Comparison of ENCODE assay signal across 11 cellular contexts in the genomic region with DNA sequence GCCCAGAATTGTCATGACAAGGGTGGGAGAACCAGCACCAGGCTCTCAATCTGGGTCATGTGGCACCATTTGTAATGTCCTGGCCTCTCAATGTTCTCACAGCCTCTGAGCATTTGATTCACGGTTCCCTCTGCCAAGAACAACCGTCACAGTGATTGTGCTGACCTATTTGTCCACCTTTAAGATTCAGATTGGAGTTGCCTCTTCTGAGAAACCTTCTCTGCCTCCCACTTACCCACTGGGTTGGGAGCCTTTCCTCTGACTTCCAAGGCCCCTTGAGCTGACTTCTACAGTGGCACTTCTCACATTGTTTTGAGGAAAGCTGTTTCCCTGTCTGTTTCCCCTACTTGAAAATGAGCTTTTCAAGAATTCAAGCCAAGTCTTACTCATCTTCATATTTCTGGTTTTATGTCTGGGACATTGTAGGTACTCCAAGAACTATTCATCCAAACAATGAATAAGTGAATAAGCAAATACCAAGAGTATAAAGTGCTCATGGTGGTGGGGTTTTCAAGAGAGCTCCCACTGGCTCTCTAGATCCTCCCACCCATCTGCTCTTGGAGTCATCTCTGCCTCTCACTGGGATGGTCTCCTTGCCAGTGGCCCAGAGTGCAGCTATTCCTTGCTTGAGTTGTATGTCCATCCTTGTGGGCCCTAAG.
A peak's percentile ranks its signal among the peaks of the same experiment; 100 is the strongest.
DNase-seq lines count a peak whose midpoint lies in the region; ATAC-seq and TF ChIP-seq lines count a peak whose summit lies in the region.
"Had no signal": no experiment of that assay in that cellular context is flagged by ENCODE, and none has a peak within 500 bp of the region (broad histone marks: within the 10 kb centered on the region; RNA-seq: fewer than 3 reads in every experiment).

No MANE protein-coding gene starts in this region.

- no peaks in the 10 kb centered on the region for H3K27me3 ChIP-seq in GM23248 (replicated peaks; ENCODE audit: insufficient read depth)
- H3K27me3 ChIP-seq in brain microvascular endothelial cell (replicated peaks), result no peaks in the 10 kb centered on the region
- H3K27me3 ChIP-seq in right atrium auricular region, result no peaks in the 10 kb centered on the region
- no peaks in the 10 kb centered on the region for H3K27me3 ChIP-seq in suprapubic skin

- H3F3A ChIP-seq in GM23248 (ENCODE audit: insufficient read depth), result peaks cover 68% of the 10 kb centered on the region

- H3K4me1 ChIP-seq in GM23248 (ENCODE audit: insufficient read depth) (peaks cover 69% of the 10 kb centered on the region), right atrium auricular region (peaks cover 0 to 61% of the 10 kb centered on the region in 2 donors), suprapubic skin (peaks cover 36% of the 10 kb centered on the region)

- H3K9me2 ChIP-seq in GM23248 (ENCODE audit: insufficient read depth), result no peaks in the 10 kb centered on the region

- H4K20me1 ChIP-seq in GM23248 (ENCODE audit: insufficient read depth), result no peaks in the 10 kb centered on the region

- WGBS in GM23248 (ENCODE audit: low coverage in 1 of 2, low lambda C conversion rate in 2 of 2, missing lambda C conversion rate in 2 of 2), 2 experiments, result 0 to 3% methylated on average over 2 of the region's 2 CpGs
- 39% methylated on average over 2 of the region's 2 CpGs for WGBS in suprapubic skin

- H3K9me3 ChIP-seq in GM23248 (ENCODE audit: low read depth) (no peaks in the 10 kb centered on the region), right atrium auricular region (no peaks in the 10 kb centered on the region), suprapubic skin (no peaks in the 10 kb centered on the region)

- peak overlapping the region; percentile 47 for H3K4me2 ChIP-seq in GM23248 (ENCODE audit: unreplicated experiment)

- TF ChIP-seq EP300 in suprapubic skin (IDR thresholded peaks at IDR 0.05), result no peak

- DNase-seq in GM23248 (peak; percentile 90), brain microvascular endothelial cell (peak; percentile 74), right atrium auricular region (ENCODE audit: low spot score) (peak; percentile 82), suprapubic skin (ENCODE audit: low spot score in 2 of 2) (no peak), occipital lobe (lab: John Stamatoyannopoulos, UW) (no peak)
- DNase-seq: cortex of kidney; NCI-H2227 treated with DMSO at 0.1 percent for 48 hours; stimulated activated CD4-positive, alpha-beta T cell treated with anti-CD3 and anti-CD28 coated beads, Interleukin-4, amount 100 ng/mL, for 24 hours had no signal

- ATAC-seq in HG02571 (IDR thresholded peaks at IDR 0.05; ENCODE audit: unreplicated experiment) (no peak), GM18517 (IDR thresholded peaks at IDR 0.05; ENCODE audit: unreplicated experiment) (no peak), HG03520 (IDR thresholded peaks at IDR 0.05; ENCODE audit: unreplicated experiment) (no peak)

- no peak overlapping the region for H2AFZ ChIP-seq in GM23248

- TF ChIP-seq POLR2A in suprapubic skin (IDR thresholded peaks at IDR 0.05), result no peak

- no peaks in the 10 kb centered on the region for H3K79me2 ChIP-seq in GM23248 (ENCODE audit: insufficient read depth)

- peak overlapping the region; percentile 82 for H3K27ac ChIP-seq in GM23248
- peak overlapping the region; percentile 55 for H3K27ac ChIP-seq in brain microvascular endothelial cell
- peak overlapping the region; percentile 49 to 65 for H3K27ac ChIP-seq in right atrium auricular region
- H3K27ac ChIP-seq in suprapubic skin, result peak overlapping the region; percentile 60

- in situ Hi-C loops in GM23248 (cut with MboI), result no loop called here
- in situ Hi-C loops in brain microvascular endothelial cell (cut with HindIII; ENCODE audit: low pct_ligation_motif_present, low sequenced_read_pairs), result no loop called here

- H3K36me3 ChIP-seq in GM23248 (ENCODE audit: low read depth), result no peaks in the 10 kb centered on the region
- no peaks in the 10 kb centered on the region for H3K36me3 ChIP-seq in brain microvascular endothelial cell (replicated peaks)
- H3K36me3 ChIP-seq in right atrium auricular region, result no peaks in the 10 kb centered on the region
- no peaks in the 10 kb centered on the region for H3K36me3 ChIP-seq in suprapubic skin

- H3K9ac ChIP-seq in GM23248, result peak overlapping the region; percentile 51

- H3K4me3 ChIP-seq in GM23248 (no peak overlapping the region; the same call in 1 of the 2 replicates), brain microvascular endothelial cell (ENCODE audit: low read depth, low read length) (no peak overlapping the region), right atrium auricular region (no peak overlapping the region), suprapubic skin (no peak overlapping the region)

- no peak for TF ChIP-seq CTCF in brain microvascular endothelial cell (IDR thresholded peaks at IDR 0.05; ENCODE audit: low read depth, low read length, missing control alignments)
- no peak for TF ChIP-seq CTCF in right atrium auricular region (IDR thresholded peaks at IDR 0.05)
- no peak for TF ChIP-seq CTCF in suprapubic skin (IDR thresholded peaks at IDR 0.05)

Comparison
In these comparisons a context has a peak if more than half of its experiments do, and no peak if none do; other contexts are left out.
1. DNase-seq: peak in GM23248 (single experiment), brain microvascular endothelial cell (single experiment) and right atrium auricular region (single experiment); none in suprapubic skin (0 of 2) and occipital lobe (single experiment).
2. Peak in every context shown above with its lines, with median percentiles within 50 percentile points of each other: H3K27ac ChIP-seq.